Comparison of ENCODE assay signal across 12 cellular contexts in the genomic region with DNA sequence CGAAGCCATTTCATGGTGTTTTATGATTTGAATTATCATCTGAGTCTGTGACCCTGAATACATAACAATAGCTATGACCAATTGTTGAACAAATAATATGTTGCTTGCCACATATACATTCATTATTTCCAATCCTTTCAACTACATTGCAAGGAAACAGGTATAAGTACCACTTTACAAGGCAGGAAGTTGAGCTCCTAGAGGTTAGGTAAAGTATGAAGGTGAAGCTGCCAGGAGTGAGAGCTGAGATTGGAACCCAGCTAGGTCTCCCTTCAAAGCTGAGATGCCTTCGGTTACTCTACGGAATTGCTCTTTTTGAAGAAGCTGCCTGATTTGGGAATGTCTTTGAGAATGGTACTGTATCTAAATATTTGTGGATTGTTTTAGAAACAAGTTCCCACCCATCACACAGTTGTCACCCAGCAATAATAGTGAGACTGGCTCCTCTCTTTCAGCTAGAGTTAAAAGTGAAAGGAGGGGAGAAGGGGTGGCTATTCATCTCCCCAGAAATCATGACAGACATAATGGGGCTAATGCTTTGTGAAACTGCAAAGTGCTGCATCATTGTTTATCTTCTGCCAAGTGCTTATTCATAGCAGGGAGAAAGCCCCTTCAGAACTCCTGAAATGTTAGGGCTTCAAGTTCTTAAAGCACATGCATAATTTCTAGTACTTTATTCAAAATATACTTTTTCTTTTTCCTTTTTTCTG.
DNase-seq lines count a peak whose midpoint lies in the region; ATAC-seq and TF ChIP-seq lines count a peak whose summit lies in the region.
"Had no signal": no experiment of that assay in that cellular context is flagged by ENCODE, and none has a peak within 500 bp of the region (broad histone marks: within the 10 kb centered on the region; RNA-seq: fewer than 3 reads in every experiment).

No MANE protein-coding gene starts in this region.

- peak overlapping the region; percentile 59 for H2AFZ ChIP-seq in GM23248
- H2AFZ ChIP-seq: hepatocyte had no signal

- H3K79me2 ChIP-seq in GM23248 (ENCODE audit: insufficient read depth): no peaks in the 10 kb centered on the region
- H3K79me2 ChIP-seq: hepatocyte had no signal

- H3K27ac ChIP-seq in AG04450 (ENCODE audit: low read depth, low read length) (peak overlapping the region; percentile 33), GM23248 (peak overlapping the region; percentile 2), left lung (peak overlapping the region in 1 of 2 donors; percentile 55)

- intact Hi-C loops in left lung (cut with DNase I): no loop called here

- no peak overlapping the region for H3K4me3 ChIP-seq in AG04450 (ENCODE audit: low read depth, low read length)
- no peak overlapping the region for H3K4me3 ChIP-seq in GM23248
- H3K4me3 ChIP-seq in left lung: no peak overlapping the region
- H3K4me3 ChIP-seq: hepatocyte had no signal

- H3F3A ChIP-seq in GM23248 (ENCODE audit: insufficient read depth): no peaks in the 10 kb centered on the region

- in situ Hi-C loops in GM23248 (cut with MboI): no loop called here

- CTCF ChIA-PET in AG04450 (lab: Charles Lee): no interaction called here

- H4K20me1 ChIP-seq in GM23248 (ENCODE audit: insufficient read depth): no peaks in the 10 kb centered on the region

- no peaks in the 10 kb centered on the region for H3K9me2 ChIP-seq in GM23248 (ENCODE audit: insufficient read depth)

- H3K4me1 ChIP-seq in GM23248 (ENCODE audit: insufficient read depth) (peaks cover 8% of the 10 kb centered on the region; the same call in 1 of the 2 replicates), left lung (peaks cover 0 to 8% of the 10 kb centered on the region in 2 donors)

- no peak overlapping the region for H3K4me2 ChIP-seq in GM23248 (ENCODE audit: unreplicated experiment)
- H3K4me2 ChIP-seq: hepatocyte had no signal

- H3K27me3 ChIP-seq in AG04450 (ENCODE audit: control insufficient read depth, insufficient read depth, low read length) (no peaks in the 10 kb centered on the region), GM23248 (replicated peaks; ENCODE audit: insufficient read depth) (no peaks in the 10 kb centered on the region), left lung (no peaks in the 10 kb centered on the region)
- H3K27me3 ChIP-seq: hepatocyte had no signal

- no peak for TF ChIP-seq CTCF in AG04450 (IDR thresholded peaks at IDR 0.05; ENCODE audit: low read depth, low read length)
- TF ChIP-seq CTCF in left lung (IDR thresholded peaks at IDR 0.05): no peak

- H3K36me3 ChIP-seq in GM23248 (ENCODE audit: low read depth) (no peaks in the 10 kb centered on the region), left lung (no peaks in the 10 kb centered on the region)

- 48 to 54% methylated on average over 3 of the region's 3 CpGs for whole genome bisulfite sequencing in GM23248 (ENCODE audit: low coverage in 1 of 2, low lambda C conversion rate in 2 of 2, missing lambda C conversion rate in 2 of 2), 2 experiments

- POLR2A ChIA-PET in AG04450 (lab: Yijun Ruan, JAX): interaction anchor here (0.6 kb wide), 1 partner anchor 23 kb away, joined by 6 read pairs; no protein-coding TSS in a partner anchor

- ATAC-seq in left lung (peak; percentile 68), HG02798 (IDR thresholded peaks at IDR 0.05; ENCODE audit: poor library complexity, unreplicated experiment) (no peak)

- H3K9me3 ChIP-seq in AG04450 (ENCODE audit: control insufficient read depth, insufficient read depth, low read length) (no peaks in the 10 kb centered on the region), GM23248 (ENCODE audit: low read depth) (no peaks in the 10 kb centered on the region), left lung (peaks cover 0 to 4% of the 10 kb centered on the region in 2 donors)

- DNase-seq in AG04450 (ENCODE audit: low read depth, low spot score): no peak
- peak; percentile 41 for DNase-seq in GM23248
- DNase-seq in astrocyte of the hippocampus (ENCODE audit: low read depth, low spot score): peak; percentile 47
- no peak for DNase-seq in left lung
- DNase-seq in AG20443 (ENCODE audit: low spot score): no peak
- no peak for DNase-seq in NCI-H187 treated with DMSO at 0.1 percent for 48 hours (lab: John Stamatoyannopoulos, UW)
- no peak for DNase-seq in AG08396 (ENCODE audit: low spot score)
- DNase-seq: activated CD4-positive, alpha-beta T cell treated with anti-CD3 and anti-CD28 coated beads, Interleukin-2, amount 10 ng/mL, durations not matched to agents 7 days and 5 days; H7; stimulated activated CD4-positive, alpha-beta T cell treated with anti-CD3 and anti-CD28 coated beads, Interleukin-4, amount 100 ng/mL, for 4 hours had no signal

- H3K9ac ChIP-seq in GM23248: peak overlapping the region; percentile 34; the same call in 1 of the 2 replicates

Comparison
In these comparisons a context has a peak if more than half of its experiments do, and no peak if none do; other contexts are left out.
1. DNase-seq: peak in GM23248 (single experiment) and astrocyte of the hippocampus (single experiment); none in AG04450 (single experiment), left lung (0 of 2), AG20443 (single experiment), NCI-H187 treated with DMSO at 0.1 percent for 48 hours (single experiment) and AG08396 (single experiment).